ENCODE assay signal across 9 cellular contexts in the genomic region with DNA sequence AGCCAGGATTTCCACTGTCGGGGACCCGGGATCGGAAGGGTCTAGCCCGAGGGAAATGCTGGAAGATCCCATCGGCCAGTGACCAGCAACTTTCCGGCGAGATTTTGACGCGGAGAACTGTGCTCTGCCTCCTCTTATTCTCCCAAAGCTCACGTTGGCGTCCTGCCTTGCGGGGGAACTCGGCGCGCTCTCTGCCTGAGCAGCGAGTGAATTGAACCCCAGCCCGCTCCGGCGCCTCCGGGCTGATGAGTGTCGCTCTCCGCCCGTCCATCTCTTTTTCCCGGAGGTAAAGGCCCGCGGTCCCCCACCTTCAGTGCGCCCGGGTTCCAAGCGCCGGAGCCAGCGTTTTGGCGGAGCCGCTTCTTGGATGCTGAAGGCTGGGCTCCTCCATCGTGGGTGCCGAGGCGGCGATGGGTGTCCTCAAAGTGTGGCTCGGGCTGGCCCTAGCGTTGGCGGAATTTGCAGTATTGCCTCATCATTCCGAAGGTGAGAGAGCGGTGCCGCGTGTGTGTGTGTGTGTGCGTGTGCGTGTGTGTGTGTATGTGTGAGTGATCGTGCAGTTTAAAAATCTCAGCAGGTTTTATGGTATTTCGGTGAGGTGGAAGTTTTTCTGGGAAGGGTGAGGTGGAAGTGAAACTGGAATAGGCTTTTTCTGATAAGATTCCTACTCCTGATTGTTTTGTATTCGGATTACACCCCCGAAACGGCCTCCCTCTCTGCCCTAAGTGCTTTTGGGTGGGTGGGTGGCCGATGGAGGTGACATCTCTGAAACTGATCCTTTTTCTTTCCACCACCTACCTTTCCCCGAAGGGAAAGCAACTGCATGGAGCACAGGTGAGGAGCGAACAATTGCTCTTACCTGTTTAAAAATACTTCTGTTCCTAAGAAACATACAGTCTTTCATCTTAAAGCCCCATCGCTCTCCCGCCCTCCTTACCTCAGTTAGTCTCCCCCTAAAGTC. TPM values are rescaled to one million over a fixed set of nuclear protein-coding genes. Genes with fewer than 3 reads are reported as not detected.
A peak's percentile ranks its signal among the peaks of the same experiment; 100 is the strongest.
DNase-seq lines count a peak whose midpoint lies in the region; TF ChIP-seq lines count a peak whose summit lies in the region.
"Had no signal": no experiment of that assay in that cellular context is flagged by ENCODE, and none has a peak within 500 bp of the region (broad histone marks: within the 10 kb centered on the region; RNA-seq: fewer than 3 reads in every experiment).

No MANE protein-coding gene starts in this region.

- TF ChIP-seq POLR2A in breast epithelium (IDR thresholded peaks at IDR 0.05), result no peak

- peak overlapping the region; percentile 74 to 94 (median 83) for H3K4me3 Mint-ChIP-seq in immature natural killer cell

- no peaks in the 10 kb centered on the region for H3K9me3 ChIP-seq in breast epithelium

- in situ Hi-C loops in Caki2 (cut with HindIII; ENCODE audit: low pct_unique_long_range_greater_than_20kb, low sequenced_read_pairs), result no loop called here

- CTCF ChIA-PET in RWPE1 (lab: Yijun Ruan, JAX), result interaction anchor here (0.7 kb wide), 2 partner anchors 15 to 35 kb away, joined by 3 to 5 read pairs; no protein-coding TSS in a partner anchor

- H3K36me3 Mint-ChIP-seq in immature natural killer cell, result no peaks in the 10 kb centered on the region

- H3K4me3 ChIP-seq in H7 (ENCODE audit: insufficient read depth, low read depth, low read length) (peak overlapping the region; percentile 73), breast epithelium (peak overlapping the region; percentile 56 to 83 (median 62)), skeletal muscle cell (ENCODE audit: low read depth, low read length) (peak overlapping the region; percentile 67)

- peaks cover 28 to 36% of the 10 kb centered on the region in 2 donors for H3K4me1 Mint-ChIP-seq in immature natural killer cell

- H3K27ac ChIP-seq in RWPE1 (no peak overlapping the region; the same call in 1 of the 2 replicates), breast epithelium (peak overlapping the region; percentile 63 to 83)

- H3K27ac Mint-ChIP-seq in immature natural killer cell, result no peak overlapping the region

- TF ChIP-seq CTCF in RWPE1 (conservative IDR thresholded peaks at IDR 0.05; ENCODE audit: low read depth) (no peak), breast epithelium (IDR thresholded peaks at IDR 0.05) (no peak)

- no peaks in the 10 kb centered on the region for H3K9me3 Mint-ChIP-seq in immature natural killer cell

- intact Hi-C loops in breast epithelium (cut with DNase I; ENCODE audit: low total_unique reads), result no loop called here

- H3K36me3 ChIP-seq in H7 (replicated peaks; ENCODE audit: control insufficient read depth, insufficient read depth, low read length) (no peaks in the 10 kb centered on the region), breast epithelium (no peaks in the 10 kb centered on the region)

- peaks cover 3% of the 10 kb centered on the region; the same call in 1 of the 2 replicates for H3K27me3 ChIP-seq in H7 (ENCODE audit: control insufficient read depth, insufficient read depth, low read length)
- H3K27me3 ChIP-seq in breast epithelium, result no peaks in the 10 kb centered on the region

- DNase-seq in Caki2 (ENCODE audit: low read depth) (peak; percentile 43), H7 (peak; percentile 38), RWPE1 (ENCODE audit: low spot score) (peak; percentile 24), breast epithelium (ENCODE audit: low spot score in 2 of 2) (peak; percentile 54 to 61), immature natural killer cell (peak in 2 of 3 donors; percentile 19 to 25), skeletal muscle cell (ENCODE audit: low read depth) (no peak), cerebellar cortex (ENCODE audit: low spot score) (no peak), RPMI8226 (no peak)

- POLR2A ChIA-PET in RWPE1 (lab: Yijun Ruan, JAX; ENCODE audit: low non-redundant PET), result no interaction called here

- H3K4me1 ChIP-seq in breast epithelium, result no peaks in the 10 kb centered on the region

- peaks cover 14 to 36% (median 19%) of the 10 kb centered on the region in 3 donors for H3K27me3 Mint-ChIP-seq in immature natural killer cell (ENCODE audit: low read depth in 3 of 3)

RNA-seq across cellular contexts. Expression of a gene that starts 0.8 kb away (rescaled TPM):
- 0.30 and 4.0 TPM in 2 replicates for total RNA-seq in Caki2 (2014; rRNA removed; shearing (Covaris generic); ENCODE audit: low replicate concordance)
- 20.9 and 27.9 TPM in 2 replicates for total RNA-seq in H7 (2014; rRNA removed; shearing (Covaris generic))
- total RNA-seq in breast epithelium, result 1 to 10 TPM; 4.9 to 7.5 (median 6.6) TPM
- not detected for polyA plus RNA-seq in immature natural killer cell
- total RNA-seq: T-helper 2 cell treated with Interferon-gamma antibody and Interleukin-4, amounts not matched to agents 100 ng/mL and 5 ng/mL, for 36 hours had no signal

Comparison
In these comparisons a context has a peak if more than half of its experiments do, and no peak if none do; other contexts are left out.
1. DNase-seq: peak in Caki2 (single experiment), H7 (single experiment), RWPE1 (single experiment), breast epithelium (2 of 2) and immature natural killer cell (2 of 3); none in skeletal muscle cell (single experiment), cerebellar cortex (single experiment) and RPMI8226 (single experiment).
2. Peak in every context shown above with its lines, with median percentiles within 50 percentile points of each other: H3K4me3 ChIP-seq.